ENCODE assay signal across 19 cellular contexts in genomic region chr11:68279676-68280075, GRCh38. TPM values are rescaled to one million over a fixed set of nuclear protein-coding genes. Genes with fewer than 3 reads are reported as not detected.
DNase-seq lines count a peak whose midpoint lies in the region; ATAC-seq, FAIRE-seq and TF ChIP-seq lines count a peak whose summit lies in the region.
"Had no signal": no experiment of that assay in that cellular context is flagged by ENCODE, and none has a peak within 500 bp of the region (broad histone marks: within the 10 kb centered on the region; RNA-seq: fewer than 3 reads in every experiment).

No MANE protein-coding gene starts in this region.

- no peak overlapping the region for H3K4me3 Mint-ChIP-seq in activated CD8-positive, alpha-beta T cell treated with anti-CD3 and anti-CD28 coated beads for 36 hours
- H3K4me3 Mint-ChIP-seq in activated CD8-positive, alpha-beta T cell treated with anti-CD3 and anti-CD28 coated beads, Interleukin-2, amount 10 ng/mL, durations not matched to agents 7 days and 5 days, result no peak overlapping the region
- peak overlapping the region; percentile 28 for H3K4me3 Mint-ChIP-seq in natural killer cell treated with Interleukin-12 subunit alpha and Interleukin-12 subunit beta and Interleukin-15 and Interleukin-18, amount 100 ng/mL, for 72 hours
- H3K4me3 Mint-ChIP-seq in natural killer cell, result no peak overlapping the region
- H3K4me3 Mint-ChIP-seq: CD4-positive, alpha-beta T cell; HFFc6 had no signal

- no peak for TF ChIP-seq CTCF in activated CD8-positive, alpha-beta T cell treated with anti-CD3 and anti-CD28 coated beads for 36 hours (IDR thresholded peaks at IDR 0.05)
- TF ChIP-seq CTCF in natural killer cell (IDR thresholded peaks at IDR 0.05), result no peak
- TF ChIP-seq CTCF in epithelial cell of esophagus (IDR thresholded peaks at IDR 0.05; ENCODE audit: insufficient read depth, low read depth, low read length, missing control alignments), result no peak

- no peak for ATAC-seq in activated CD8-positive, alpha-beta T cell treated with anti-CD3 and anti-CD28 coated beads for 36 hours
- ATAC-seq in activated CD8-positive, alpha-beta T cell treated with anti-CD3 and anti-CD28 coated beads, Interleukin-2, amount 10 ng/mL, durations not matched to agents 7 days and 5 days, result no peak
- no peak for ATAC-seq in natural killer cell treated with Interleukin-12 subunit alpha and Interleukin-12 subunit beta and Interleukin-15 and Interleukin-18, amount 100 ng/mL, for 72 hours
- ATAC-seq in natural killer cell (no peak), GM18861 (IDR thresholded peaks at IDR 0.05; ENCODE audit: unreplicated experiment) (no peak)
- ATAC-seq: A549, HCT116 had no signal

- H3K4me3 ChIP-seq in epithelial cell of esophagus (ENCODE audit: low read length), result no peak overlapping the region
- H3K4me3 ChIP-seq: A549 had no signal

- H3K4me1 Mint-ChIP-seq in activated CD8-positive, alpha-beta T cell treated with anti-CD3 and anti-CD28 coated beads for 36 hours (ENCODE audit: low read depth), result peaks cover 22% of the 10 kb centered on the region
- peaks cover 30% of the 10 kb centered on the region for H3K4me1 Mint-ChIP-seq in activated CD8-positive, alpha-beta T cell treated with anti-CD3 and anti-CD28 coated beads, Interleukin-2, amount 10 ng/mL, durations not matched to agents 7 days and 5 days (ENCODE audit: low read depth)
- H3K4me1 Mint-ChIP-seq in natural killer cell treated with Interleukin-12 subunit alpha and Interleukin-12 subunit beta and Interleukin-15 and Interleukin-18, amount 100 ng/mL, for 72 hours (ENCODE audit: low read depth in 2 of 2), result peaks cover 32 to 37% of the 10 kb centered on the region in 2 donors
- peaks cover 19 to 20% of the 10 kb centered on the region in 2 donors for H3K4me1 Mint-ChIP-seq in natural killer cell

- intact Hi-C loops in activated CD8-positive, alpha-beta T cell treated with anti-CD3 and anti-CD28 coated beads for 36 hours (cut with micrococcal nuclease), result no loop called here
- intact Hi-C loops in natural killer cell (cut with micrococcal nuclease), result no loop called here

- CTCF ChIA-PET in activated CD8-positive, alpha-beta T cell treated with anti-CD3 and anti-CD28 coated beads for 36 hours (lab: Charles Lee), result interaction anchor here (0.7 to 4.0 kb wide), 3 partner anchors 18 to 63 kb away, joined by 3 to 22 read pairs (median 13); no protein-coding TSS in a partner anchor
- CTCF ChIA-PET in activated CD8-positive, alpha-beta T cell treated with anti-CD3 and anti-CD28 coated beads, Interleukin-2, amount 10 ng/mL, durations not matched to agents 7 days and 5 days (lab: Charles Lee), result interaction anchor here (2.0 to 4.6 kb wide), 2 partner anchors 19 to 21 kb away, joined by 8 to 19 read pairs; no protein-coding TSS in a partner anchor

- no peak for DNase-seq in activated CD8-positive, alpha-beta T cell treated with anti-CD3 and anti-CD28 coated beads for 36 hours
- DNase-seq in activated CD8-positive, alpha-beta T cell treated with anti-CD3 and anti-CD28 coated beads, Interleukin-2, amount 10 ng/mL, durations not matched to agents 7 days and 5 days, result no peak
- no peak for DNase-seq in natural killer cell treated with Interleukin-12 subunit alpha and Interleukin-12 subunit beta and Interleukin-15 and Interleukin-18, amount 100 ng/mL, for 72 hours (ENCODE audit: low spot score)
- DNase-seq in natural killer cell (no peak), epithelial cell of esophagus (ENCODE audit: low read depth) (peak; percentile 50), GM19239 (ENCODE audit: insufficient read length, low spot score) (no peak)
- DNase-seq: AML-193; CD4-positive, alpha-beta T cell; GOT3; H7; HFFc6; IMR-90 had no signal

- peaks cover 5% of the 10 kb centered on the region for H3K9me3 Mint-ChIP-seq in activated CD8-positive, alpha-beta T cell treated with anti-CD3 and anti-CD28 coated beads for 36 hours
- no peaks in the 10 kb centered on the region for H3K9me3 Mint-ChIP-seq in activated CD8-positive, alpha-beta T cell treated with anti-CD3 and anti-CD28 coated beads, Interleukin-2, amount 10 ng/mL, durations not matched to agents 7 days and 5 days (ENCODE audit: insufficient read depth)
- H3K9me3 Mint-ChIP-seq in natural killer cell treated with Interleukin-12 subunit alpha and Interleukin-12 subunit beta and Interleukin-15 and Interleukin-18, amount 100 ng/mL, for 72 hours, result peaks cover 5% of the 10 kb centered on the region
- no peaks in the 10 kb centered on the region for H3K9me3 Mint-ChIP-seq in natural killer cell
- H3K9me3 Mint-ChIP-seq: CD4-positive, alpha-beta T cell; HFFc6 had no signal

- H3K27me3 Mint-ChIP-seq in activated CD8-positive, alpha-beta T cell treated with anti-CD3 and anti-CD28 coated beads for 36 hours, result peaks cover 5% of the 10 kb centered on the region
- H3K27me3 Mint-ChIP-seq in activated CD8-positive, alpha-beta T cell treated with anti-CD3 and anti-CD28 coated beads, Interleukin-2, amount 10 ng/mL, durations not matched to agents 7 days and 5 days (ENCODE audit: low read depth), result peaks cover 1% of the 10 kb centered on the region
- no peaks in the 10 kb centered on the region for H3K27me3 Mint-ChIP-seq in natural killer cell treated with Interleukin-12 subunit alpha and Interleukin-12 subunit beta and Interleukin-15 and Interleukin-18, amount 100 ng/mL, for 72 hours
- no peaks in the 10 kb centered on the region for H3K27me3 Mint-ChIP-seq in natural killer cell (ENCODE audit: low read depth in 2 of 2)

- H3K27ac Mint-ChIP-seq in activated CD8-positive, alpha-beta T cell treated with anti-CD3 and anti-CD28 coated beads for 36 hours, result peak overlapping the region; percentile 2
- H3K27ac Mint-ChIP-seq in activated CD8-positive, alpha-beta T cell treated with anti-CD3 and anti-CD28 coated beads, Interleukin-2, amount 10 ng/mL, durations not matched to agents 7 days and 5 days, result no peak overlapping the region
- peak overlapping the region; percentile 40 to 56 for H3K27ac Mint-ChIP-seq in natural killer cell treated with Interleukin-12 subunit alpha and Interleukin-12 subunit beta and Interleukin-15 and Interleukin-18, amount 100 ng/mL, for 72 hours
- no peak overlapping the region for H3K27ac Mint-ChIP-seq in natural killer cell
- H3K27ac Mint-ChIP-seq: CD4-positive, alpha-beta T cell; HFFc6 had no signal

- POLR2A ChIA-PET in activated CD8-positive, alpha-beta T cell treated with anti-CD3 and anti-CD28 coated beads for 36 hours (lab: Charles Lee), result no interaction called here
- POLR2A ChIA-PET in activated CD8-positive, alpha-beta T cell treated with anti-CD3 and anti-CD28 coated beads, Interleukin-2, amount 10 ng/mL, durations not matched to agents 7 days and 5 days (lab: Charles Lee), result interaction anchor here (0.7 kb wide), 1 partner anchor 35 kb away, joined by 3 read pairs; no protein-coding TSS in a partner anchor

- no peak for FAIRE-seq in GM19239 (lab: Jason Lieb, UNC)
- FAIRE-seq: A549, D721Med, G401.6, GM12891, HTR-8/SVneo had no signal

- H3K36me3 Mint-ChIP-seq in activated CD8-positive, alpha-beta T cell treated with anti-CD3 and anti-CD28 coated beads for 36 hours (ENCODE audit: low read depth), result no peaks in the 10 kb centered on the region
- H3K36me3 Mint-ChIP-seq in activated CD8-positive, alpha-beta T cell treated with anti-CD3 and anti-CD28 coated beads, Interleukin-2, amount 10 ng/mL, durations not matched to agents 7 days and 5 days (ENCODE audit: low read depth), result peaks cover 7% of the 10 kb centered on the region
- peaks cover 7% of the 10 kb centered on the region for H3K36me3 Mint-ChIP-seq in natural killer cell treated with Interleukin-12 subunit alpha and Interleukin-12 subunit beta and Interleukin-15 and Interleukin-18, amount 100 ng/mL, for 72 hours
- no peaks in the 10 kb centered on the region for H3K36me3 Mint-ChIP-seq in natural killer cell

RNA-seq across cellular contexts. Expression of gene C11orf24, which starts 7.9 kb away (rescaled TPM):
- 10 to 100 TPM; 38.0 to 40.7 TPM for total RNA-seq in activated CD8-positive, alpha-beta T cell treated with anti-CD3 and anti-CD28 coated beads for 36 hours
- 10 to 100 TPM; 29.2 to 30.0 TPM for total RNA-seq in activated CD8-positive, alpha-beta T cell treated with anti-CD3 and anti-CD28 coated beads, Interleukin-2, amount 10 ng/mL, durations not matched to agents 7 days and 5 days
- 10 to 100 TPM; 43.0 to 64.8 TPM for total RNA-seq in natural killer cell treated with Interleukin-12 subunit alpha and Interleukin-12 subunit beta and Interleukin-15 and Interleukin-18, amount 100 ng/mL, for 72 hours
- total RNA-seq in natural killer cell, result 10 to 100 TPM; 15.6 to 26.1 (median 17.7) TPM

RNA-seq across cellular contexts. Expression of gene LRP5, which starts 32.7 kb away (rescaled TPM):
- total RNA-seq in activated CD8-positive, alpha-beta T cell treated with anti-CD3 and anti-CD28 coated beads for 36 hours, result 10 to 100 TPM; 10.5 to 15.3 TPM
- 10 to 100 TPM; 37.1 to 46.3 TPM for total RNA-seq in activated CD8-positive, alpha-beta T cell treated with anti-CD3 and anti-CD28 coated beads, Interleukin-2, amount 10 ng/mL, durations not matched to agents 7 days and 5 days
- 1 to 10 TPM in 1 of 2 donors, under 1 TPM in 1; 0.93 to 2.1 TPM for total RNA-seq in natural killer cell treated with Interleukin-12 subunit alpha and Interleukin-12 subunit beta and Interleukin-15 and Interleukin-18, amount 100 ng/mL, for 72 hours
- 1 to 10 TPM in 1 of 3 donors, under 1 TPM in 2; 0.36 to 1.3 (median 0.89) TPM for total RNA-seq in natural killer cell

Comparison
In these comparisons a context has a peak if more than half of its experiments do, and no peak if none do; other contexts are left out.
1. H3K27ac Mint-ChIP-seq: peak in activated CD8-positive, alpha-beta T cell treated with anti-CD3 and anti-CD28 coated beads for 36 hours (single experiment) and natural killer cell treated with Interleukin-12 subunit alpha and Interleukin-12 subunit beta and Interleukin-15 and Interleukin-18, amount 100 ng/mL, for 72 hours (2 of 2); none in activated CD8-positive, alpha-beta T cell treated with anti-CD3 and anti-CD28 coated beads, Interleukin-2, amount 10 ng/mL, durations not matched to agents 7 days and 5 days (single experiment) and natural killer cell (0 of 2).